In the genomic region with DNA sequence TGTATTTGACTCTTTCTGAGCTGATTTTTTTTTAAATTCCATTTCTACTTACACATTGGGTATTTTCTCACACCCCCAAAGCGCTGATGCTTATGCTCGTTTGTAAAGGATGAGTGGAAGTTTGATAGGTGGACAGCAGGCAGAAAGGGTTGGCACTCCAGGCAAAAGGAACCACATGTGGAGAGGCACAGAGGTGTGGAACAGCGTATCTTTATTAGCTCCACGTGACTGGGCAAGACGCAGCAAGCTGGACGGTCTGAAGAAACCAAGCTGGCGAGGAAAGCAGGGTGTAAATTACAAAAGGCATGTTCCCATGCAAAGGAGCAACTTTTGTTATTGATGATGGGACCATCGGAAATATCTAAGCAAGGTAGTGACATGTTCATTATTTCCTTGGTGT, we compare ENCODE assay signal across 21 cellular contexts.
"Had no signal": no experiment of that assay in that cellular context is flagged by ENCODE, and none has a peak within 500 bp of the region (broad histone marks: within the 10 kb centered on the region; RNA-seq: fewer than 3 reads in every experiment).

No MANE protein-coding gene starts in this region.

- ATAC-seq: activated T-cell treated with anti-CD3 and anti-CD28 coated beads, Interleukin-2, amount 50 U/mL, for 72 hours; heart left ventricle; left colon; natural killer cell; stimulated activated naive B cell treated with anti-CD40 and anti-IgM and Interleukin-4, amounts not matched to agents 10 μg/mL and 1 μg/mL and 100 μg/mL, for 72 hours; WTC11 had no signal

- H3K4me3 ChIP-seq: cardiac muscle cell, heart left ventricle, lung, sigmoid colon, transverse colon had no signal

- H3K27ac ChIP-seq: cardiac muscle cell, heart left ventricle, sigmoid colon, transverse colon had no signal

- DNase-seq: activated CD4-positive, alpha-beta T cell treated with anti-CD3 and anti-CD28 coated beads for 4 hours; activated CD4-positive, alpha-beta T cell treated with anti-CD3 and anti-CD28 coated beads, Interleukin-2, amount 50 U/mL, for 48 hours; activated effector memory CD4-positive, alpha-beta T cell treated with anti-CD3 and anti-CD28 coated beads, Interleukin-2, amount 50 U/mL, for 16 hours; activated naive CD4-positive, alpha-beta T cell treated with anti-CD3 and anti-CD28 coated beads, Interleukin-2, amount 10 ng/mL, durations not matched to agents 7 days and 5 days; activated T-cell treated with anti-CD3 and anti-CD28 coated beads, Interleukin-2, amount 50 U/mL, for 72 hours; amygdala; effector CD4-positive, alpha-beta T cell; heart left ventricle; left colon; midbrain; natural killer cell; retina; sigmoid colon; stimulated activated CD4-positive, alpha-beta T cell treated with anti-CD3 and anti-CD28 coated beads, Interleukin-2, amount 100 ng/mL, for 48 hours; stimulated activated CD8-positive, alpha-beta memory T cell treated with anti-CD3 and anti-CD28 coated beads, Interleukin-4, amount 100 ng/mL, for 48 hours; stimulated activated naive B cell treated with anti-CD40 and anti-IgM and Interleukin-4, amounts not matched to agents 10 μg/mL and 1 μg/mL and 100 μg/mL, for 72 hours; T1000; transverse colon had no signal

- H3K27me3 ChIP-seq: sigmoid colon, transverse colon had no signal

- H3K36me3 ChIP-seq: cardiac muscle cell, heart left ventricle, sigmoid colon, transverse colon had no signal

- H3K4me1 ChIP-seq: heart left ventricle, sigmoid colon had no signal
